ENCODE assay signal across 21 cellular contexts in the genomic region with DNA sequence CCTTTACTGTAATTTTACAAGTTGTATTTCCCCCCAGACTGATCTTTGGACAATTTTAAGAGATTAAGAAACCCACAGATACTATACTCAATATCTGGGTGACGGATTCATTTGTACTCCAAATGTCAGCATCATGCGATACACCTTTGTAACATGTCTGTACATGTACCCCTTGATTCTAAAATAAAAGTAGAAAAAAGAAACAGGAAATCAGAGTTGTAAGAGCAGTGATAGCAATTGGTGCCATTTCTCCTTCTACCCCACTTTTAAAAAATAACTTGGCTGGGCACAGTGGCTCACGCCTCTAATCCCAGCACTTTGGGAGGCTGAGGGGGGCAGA.
DNase-seq lines count a peak whose midpoint lies in the region; ATAC-seq, FAIRE-seq and TF ChIP-seq lines count a peak whose summit lies in the region.
"Had no signal": no experiment of that assay in that cellular context is flagged by ENCODE, and none has a peak within 500 bp of the region (broad histone marks: within the 10 kb centered on the region; RNA-seq: fewer than 3 reads in every experiment).

No MANE protein-coding gene starts in this region.

- POLR2A ChIA-PET in AG04450 (lab: Yijun Ruan, JAX): no interaction called here

- H3K4me3 ChIP-seq in AG04450 (ENCODE audit: low read depth, low read length) (no peak overlapping the region), astrocyte (ENCODE audit: insufficient read depth, low read depth, low read length) (no peak overlapping the region), rectal smooth muscle tissue (ENCODE audit: low read length) (no peak overlapping the region)
- H3K4me3 ChIP-seq: MG63 had no signal

- H3K27me3 ChIP-seq in AG04450 (ENCODE audit: control insufficient read depth, insufficient read depth, low read length) (no peaks in the 10 kb centered on the region), astrocyte (ENCODE audit: insufficient read depth, low read length) (no peaks in the 10 kb centered on the region), foreskin keratinocyte (no peaks in the 10 kb centered on the region), rectal smooth muscle tissue (ENCODE audit: control insufficient read depth, insufficient read depth, low read length) (no peaks in the 10 kb centered on the region)
- H3K27me3 ChIP-seq: MG63 had no signal

- H2AFZ ChIP-seq in astrocyte (ENCODE audit: low read depth, low read length): no peak overlapping the region

- TF ChIP-seq CTCF in AG04450 (IDR thresholded peaks at IDR 0.05; ENCODE audit: low read depth, low read length) (no peak), astrocyte (IDR thresholded peaks at IDR 0.05; ENCODE audit: insufficient read depth, low read depth, low read length) (no peak), foreskin keratinocyte (conservative IDR thresholded peaks at IDR 0.05) (no peak)

- H3K79me2 ChIP-seq in astrocyte (ENCODE audit: insufficient read depth, low read length): no peaks in the 10 kb centered on the region

- H3K9ac ChIP-seq in astrocyte (ENCODE audit: low read length) (no peak overlapping the region), rectal smooth muscle tissue (ENCODE audit: low read length) (no peak overlapping the region)

- H3K36me3 ChIP-seq in astrocyte (ENCODE audit: insufficient read depth, low read length): no peaks in the 10 kb centered on the region
- no peaks in the 10 kb centered on the region for H3K36me3 ChIP-seq in rectal smooth muscle tissue (ENCODE audit: control insufficient read depth, insufficient read depth, low read length)
- H3K36me3 ChIP-seq: MG63 had no signal

- no peak for FAIRE-seq in astrocyte (lab: Jason Lieb, UNC)

- H3K4me1 Mint-ChIP-seq in astrocyte (ENCODE audit: low read depth, unreplicated experiment): peaks cover 15% of the 10 kb centered on the region

- peaks cover 3% of the 10 kb centered on the region for H3K4me1 ChIP-seq in astrocyte (ENCODE audit: insufficient read depth, low read length)
- H3K4me1 ChIP-seq in foreskin keratinocyte: no peaks in the 10 kb centered on the region
- H3K4me1 ChIP-seq in rectal smooth muscle tissue (ENCODE audit: control insufficient read depth, insufficient read depth, low read length): peaks cover 8% of the 10 kb centered on the region

- peak overlapping the region; percentile 80 for H3K27ac Mint-ChIP-seq in astrocyte (ENCODE audit: unreplicated experiment)
- H3K27ac Mint-ChIP-seq: activated T-cell treated with anti-CD3 and anti-CD28 coated beads, Interleukin-2, amount 50 U/mL, for 72 hours; CD14-positive monocyte had no signal

- no peaks in the 10 kb centered on the region; the same call in 1 of the 2 replicates for H3K9me3 ChIP-seq in AG04450 (ENCODE audit: control insufficient read depth, insufficient read depth, low read length)
- H3K9me3 ChIP-seq in astrocyte (ENCODE audit: insufficient read depth, low read depth, low read length): no peaks in the 10 kb centered on the region
- H3K9me3 ChIP-seq: MG63 had no signal

- DNase-seq in AG04450 (ENCODE audit: low read depth, low spot score): no peak
- no peak for DNase-seq in astrocyte (ENCODE audit: low read depth)
- DNase-seq in foreskin keratinocyte: peak in 1 of 2 donors; percentile 49
- DNase-seq in NCI-H526 treated with DMSO at 0.1 percent for 48 hours (lab: John Stamatoyannopoulos, UW): no peak
- no peak for DNase-seq in LoVo (ENCODE audit: low spot score)
- DNase-seq in SW480 (ENCODE audit: low spot score): no peak
- no peak for DNase-seq in DMS 273 treated with DMSO at 0.1 percent for 48 hours (lab: John Stamatoyannopoulos, UW)
- DNase-seq: activated CD4-positive, alpha-beta T cell treated with anti-CD3 and anti-CD28 coated beads for 4 hours; activated naive CD4-positive, alpha-beta T cell treated with anti-CD3 and anti-CD28 coated beads, Interleukin-2, amount 50 U/mL, for 16 hours; activated T-cell treated with anti-CD3 and anti-CD28 coated beads, Interleukin-2, amount 50 U/mL, for 72 hours; effector memory CD4-positive, alpha-beta T cell; H7; MG63; NCI-H1417 treated with DMSO at 0.1 percent for 48 hours; NCI-H510A treated with DMSO at 0.1 percent for 48 hours; retina; stimulated activated CD4-positive, alpha-beta T cell treated with anti-CD3 and anti-CD28 coated beads, Interleukin-15, amount 100 ng/mL, for 24 hours; stimulated activated CD8-positive, alpha-beta memory T cell treated with anti-CD3 and anti-CD28 coated beads, Interleukin-4, amount 100 ng/mL, for 48 hours had no signal

- H4K20me1 ChIP-seq in astrocyte (ENCODE audit: insufficient read depth, low read length): no peaks in the 10 kb centered on the region

- peak overlapping the region; percentile 17 for H3K4me2 ChIP-seq in astrocyte (ENCODE audit: low read length)

- H3K27ac ChIP-seq in AG04450 (ENCODE audit: low read depth, low read length) (peak overlapping the region; percentile 69), astrocyte (ENCODE audit: low read depth, low read length) (peak overlapping the region; percentile 28), foreskin keratinocyte (peak overlapping the region; percentile 55), rectal smooth muscle tissue (ENCODE audit: low read depth, low read length) (peak overlapping the region; percentile 80)

- ATAC-seq in foreskin keratinocyte: peak; percentile 35
- ATAC-seq: activated T-cell treated with anti-CD3 and anti-CD28 coated beads, Interleukin-2, amount 50 U/mL, for 72 hours; Panc1 had no signal

- H3K36me3 Mint-ChIP-seq in astrocyte (ENCODE audit: low read depth, unreplicated experiment): no peaks in the 10 kb centered on the region
- H3K36me3 Mint-ChIP-seq: CD14-positive monocyte had no signal

- peaks cover 5% of the 10 kb centered on the region for H3K27me3 Mint-ChIP-seq in astrocyte (ENCODE audit: low read depth, unreplicated experiment)

- no peaks in the 10 kb centered on the region for H3K9me3 Mint-ChIP-seq in astrocyte (ENCODE audit: unreplicated experiment)
- H3K9me3 Mint-ChIP-seq: activated T-cell treated with anti-CD3 and anti-CD28 coated beads, Interleukin-2, amount 50 U/mL, for 72 hours had no signal

- CTCF ChIA-PET in AG04450 (lab: Charles Lee): interaction anchor here (1.2 to 2.6 kb wide), 3 partner anchors 20 to 417 kb away, joined by 3 to 8 read pairs (median 5); no protein-coding TSS in a partner anchor

- no peak overlapping the region for H3K4me3 Mint-ChIP-seq in astrocyte (ENCODE audit: unreplicated experiment)
- H3K4me3 Mint-ChIP-seq: activated T-cell treated with anti-CD3 and anti-CD28 coated beads, Interleukin-2, amount 50 U/mL, for 72 hours; CD14-positive monocyte had no signal

Comparison
In these comparisons a context has a peak if more than half of its experiments do, and no peak if none do; other contexts are left out.
1. H3K27ac ChIP-seq: peak in every context shown above with its lines; median percentile 80 in rectal smooth muscle tissue; 69 in AG04450; 55 in foreskin keratinocyte; 28 in astrocyte.